ENCODE assay signal across 2 cellular contexts in genomic region chr6:31627690-31628287, GRCh38.
TF ChIP-seq lines count a peak whose summit lies in the region.

No MANE protein-coding gene starts in this region.

TF ChIP-seq in PFSK-1, 5 proteins besides CTCF, POLR2A, EP300 and RAD21:
- TF ChIP-seq POLR2AphosphoS5 (IDR thresholded peaks at IDR 0.05; ENCODE audit: low read depth, low read length) (peak; percentile 41), SIN3A (IDR thresholded peaks at IDR 0.05; ENCODE audit: borderline replicate concordance, insufficient read depth, low read length) (no peak), FOXP2 (optimal IDR thresholded peaks at IDR 0.05; ENCODE audit: borderline replicate concordance, extremely low read depth, extremely low read length, insufficient read depth) (no peak), TAF1 (IDR thresholded peaks at IDR 0.05; ENCODE audit: borderline replicate concordance, insufficient read depth, low read length) (no peak)
- TF ChIP-seq, protein P1, sequence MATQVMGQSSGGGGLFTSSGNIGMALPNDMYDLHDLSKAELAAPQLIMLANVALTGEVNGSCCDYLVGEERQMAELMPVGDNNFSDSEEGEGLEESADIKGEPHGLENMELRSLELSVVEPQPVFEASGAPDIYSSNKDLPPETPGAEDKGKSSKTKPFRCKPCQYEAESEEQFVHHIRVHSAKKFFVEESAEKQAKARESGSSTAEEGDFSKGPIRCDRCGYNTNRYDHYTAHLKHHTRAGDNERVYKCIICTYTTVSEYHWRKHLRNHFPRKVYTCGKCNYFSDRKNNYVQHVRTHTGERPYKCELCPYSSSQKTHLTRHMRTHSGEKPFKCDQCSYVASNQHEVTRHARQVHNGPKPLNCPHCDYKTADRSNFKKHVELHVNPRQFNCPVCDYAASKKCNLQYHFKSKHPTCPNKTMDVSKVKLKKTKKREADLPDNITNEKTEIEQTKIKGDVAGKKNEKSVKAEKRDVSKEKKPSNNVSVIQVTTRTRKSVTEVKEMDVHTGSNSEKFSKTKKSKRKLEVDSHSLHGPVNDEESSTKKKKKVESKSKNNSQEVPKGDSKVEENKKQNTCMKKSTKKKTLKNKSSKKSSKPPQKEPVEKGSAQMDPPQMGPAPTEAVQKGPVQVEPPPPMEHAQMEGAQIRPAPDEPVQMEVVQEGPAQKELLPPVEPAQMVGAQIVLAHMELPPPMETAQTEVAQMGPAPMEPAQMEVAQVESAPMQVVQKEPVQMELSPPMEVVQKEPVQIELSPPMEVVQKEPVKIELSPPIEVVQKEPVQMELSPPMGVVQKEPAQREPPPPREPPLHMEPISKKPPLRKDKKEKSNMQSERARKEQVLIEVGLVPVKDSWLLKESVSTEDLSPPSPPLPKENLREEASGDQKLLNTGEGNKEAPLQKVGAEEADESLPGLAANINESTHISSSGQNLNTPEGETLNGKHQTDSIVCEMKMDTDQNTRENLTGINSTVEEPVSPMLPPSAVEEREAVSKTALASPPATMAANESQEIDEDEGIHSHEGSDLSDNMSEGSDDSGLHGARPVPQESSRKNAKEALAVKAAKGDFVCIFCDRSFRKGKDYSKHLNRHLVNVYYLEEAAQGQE (IDR thresholded peaks at IDR 0.05; ENCODE audit: insufficient read depth in 1 of 2, low read depth in 2 of 2, low read length in 2 of 2) = no peak

TF ChIP-seq in H1, 55 proteins besides CTCF, POLR2A, EP300 and RAD21:
- TF ChIP-seq JUND (IDR thresholded peaks at IDR 0.05; ENCODE audit: low read length) = no peak
- TF ChIP-seq KDM5A (IDR thresholded peaks at IDR 0.05; ENCODE audit: low read length) = no peak
- TF ChIP-seq SRF (IDR thresholded peaks at IDR 0.05; ENCODE audit: low read depth, low read length) = no peak
- TF ChIP-seq SIRT6 (IDR thresholded peaks at IDR 0.05; ENCODE audit: low read length) = no peak
- no peak for TF ChIP-seq CBX8 (IDR thresholded peaks at IDR 0.05; ENCODE audit: borderline replicate concordance, low read depth, low read length)
- no peak for TF ChIP-seq BRCA1 (IDR thresholded peaks at IDR 0.05; ENCODE audit: low read depth, low read length)
- TF ChIP-seq KDM1A (IDR thresholded peaks at IDR 0.05; ENCODE audit: borderline replicate concordance, low read length) = no peak
- no peak for TF ChIP-seq BACH1 (IDR thresholded peaks at IDR 0.05; ENCODE audit: low read length)
- no peak for TF ChIP-seq SP4 (IDR thresholded peaks at IDR 0.05; ENCODE audit: low read length)
- TF ChIP-seq SAP30 (IDR thresholded peaks at IDR 0.05; ENCODE audit: insufficient read depth, insufficient replicate concordance, low read length) = no peak
- TF ChIP-seq ZNF274 (IDR thresholded peaks at IDR 0.05; ENCODE audit: borderline replicate concordance, extremely low read depth, low read length) = no peak
- TF ChIP-seq EZH2 (IDR thresholded peaks at IDR 0.05; ENCODE audit: low read depth, low read length, severe bottlenecking) = no peak
- TF ChIP-seq RNF2 (IDR thresholded peaks at IDR 0.05; ENCODE audit: borderline replicate concordance, low read depth, low read length, missing control alignments, poor library complexity, severe bottlenecking) = no peak
- no peak for TF ChIP-seq SUZ12 (IDR thresholded peaks at IDR 0.05; ENCODE audit: low read length)
- no peak for TF ChIP-seq TAF1 (IDR thresholded peaks at IDR 0.05; ENCODE audit: low read depth, low read length)
- TF ChIP-seq POLR2AphosphoS5 (IDR thresholded peaks at IDR 0.05; ENCODE audit: low read depth, low read length) = no peak
- TF ChIP-seq ASH2L (IDR thresholded peaks at IDR 0.05; ENCODE audit: low read length) = no peak
